In genomic region chr9:125747053-125747764, GRCh38 we compare ENCODE assay signal across 8 cellular contexts. TPM values are rescaled to one million over a fixed set of nuclear protein-coding genes. Genes with fewer than 3 reads are reported as not detected.
DNase-seq lines count a peak whose midpoint lies in the region; ATAC-seq, FAIRE-seq and TF ChIP-seq lines count a peak whose summit lies in the region.

Gene PBX3, plus strand, starts transcription at chr9:125747373.

- BruUV-seq in Panc1 (replicated peaks; lab: Mats Ljungman, UMichigan): no TSS peak

- H3K9ac ChIP-seq in neuronal stem cell (ENCODE audit: low read depth, low read length, poor library complexity): peak within 1 kb of the TSS; percentile 100

- H2BK5ac ChIP-seq in neuronal stem cell (ENCODE audit: low read length): peak within 1 kb of the TSS; percentile 88

- in situ Hi-C loops in Panc1 (cut with HindIII; ENCODE audit: low pct_unique_long_range_greater_than_20kb, low sequenced_read_pairs): no loop called here

- H2BK15ac ChIP-seq in neuronal stem cell (ENCODE audit: low read length): peak within 1 kb of the TSS; percentile 88

- WGBS in neuronal stem cell (ENCODE audit: extremely low coverage in 2 of 2, insufficient read length in 2 of 2, insufficient replicate concordance in 1 of 2), 2 donors: no CpG with 5 or more reads among the region's 107 CpGs
- WGBS in upper lobe of left lung, 2 donors: 0% methylated on average over 9 to 24 of the region's 107 CpGs

- H3K4me3 ChIP-seq in Panc1 (ENCODE audit: low read depth in 2 of 2, low read length in 2 of 2) (peak within 1 kb of the TSS; percentile 64 to 74), neuronal stem cell (ENCODE audit: low read length in 2 of 2) (peak within 1 kb of the TSS; percentile 93 to 99), upper lobe of left lung (peak within 1 kb of the TSS; percentile 79 to 89 (median 87))

- TF ChIP-seq EP300 in upper lobe of left lung (IDR thresholded peaks at IDR 0.05): no peak

- peak within 1 kb of the TSS; percentile 90 for H3K23ac ChIP-seq in neuronal stem cell (ENCODE audit: low read depth, low read length, poor library complexity)

- H3K4ac ChIP-seq in neuronal stem cell (ENCODE audit: low read length): no peak within 1 kb of the TSS

- H3K9me3 ChIP-seq in Panc1 (ENCODE audit: control insufficient read depth, insufficient read depth, low read depth, low read length) (no peaks in the 10 kb centered on the region), neuronal stem cell (replicated peaks in 1 of 2; ENCODE audit: control insufficient read depth in 2 of 2, insufficient read depth in 1 of 2, low read depth in 1 of 2, low read length in 2 of 2) (no peaks in the 10 kb centered on the region), upper lobe of left lung (no peaks in the 10 kb centered on the region)

- H3K4me1 ChIP-seq in Panc1 (ENCODE audit: control insufficient read depth, insufficient read depth, low read length): peaks cover 23% of the 10 kb centered on the region
- peaks cover 8 to 16% of the 10 kb centered on the region in 2 donors for H3K4me1 ChIP-seq in neuronal stem cell (ENCODE audit: control insufficient read depth in 2 of 2, insufficient read depth in 1 of 2, low read depth in 1 of 2, low read length in 2 of 2)
- H3K4me1 ChIP-seq in upper lobe of left lung: peaks cover 17 to 31% (median 21%) of the 10 kb centered on the region in 4 donors

- H2AK5ac ChIP-seq in neuronal stem cell (ENCODE audit: low read depth, low read length): peak within 1 kb of the TSS; percentile 99

- peak within 1 kb of the TSS; percentile 100 for H3K18ac ChIP-seq in neuronal stem cell (ENCODE audit: low read length)

- intact Hi-C loops in Panc1 (cut with micrococcal nuclease; ENCODE audit: unreplicated experiment): loop anchor here (5.0 kb wide), 1 partner anchor 190 kb away; no protein-coding TSS in a partner anchor

- peak within 1 kb of the TSS; percentile 77 for H3K27ac ChIP-seq in Panc1 (ENCODE audit: low read length)
- H3K27ac ChIP-seq in neuronal stem cell (replicated peaks; ENCODE audit: low read length): peak within 1 kb of the TSS; percentile 93
- peak within 1 kb of the TSS; percentile 78 to 95 (median 86) for H3K27ac ChIP-seq in upper lobe of left lung

- peak within 1 kb of the TSS; percentile 97 for H3K14ac ChIP-seq in neuronal stem cell (ENCODE audit: low read length)

- peak within 1 kb of the TSS; percentile 89 for H3K4me2 ChIP-seq in neuronal stem cell (ENCODE audit: insufficient read depth, low read length, poor library complexity, severe bottlenecking)

- H4K8ac ChIP-seq in neuronal stem cell (ENCODE audit: low read depth, low read length): no peak within 1 kb of the TSS

- FAIRE-seq in frontal cortex (lab: Jason Lieb, UNC): no peak

- peak within 1 kb of the TSS; percentile 83 for H2BK120ac ChIP-seq in neuronal stem cell (ENCODE audit: low read depth, low read length)

- peak within 1 kb of the TSS; percentile 82 for H2BK12ac ChIP-seq in neuronal stem cell (ENCODE audit: low read length)

- peak in 1 of 4 donors; percentile 9 for TF ChIP-seq POLR2A in upper lobe of left lung (IDR thresholded peaks at IDR 0.05)

- peak within 1 kb of the TSS; percentile 62 for H4K91ac ChIP-seq in neuronal stem cell (ENCODE audit: low read depth, low read length, poor library complexity)

- H3K27me3 ChIP-seq in Panc1 (ENCODE audit: control insufficient read depth, insufficient read depth, low read length): no peaks in the 10 kb centered on the region
- H3K27me3 ChIP-seq in neuronal stem cell (ENCODE audit: control insufficient read depth in 3 of 3, insufficient read depth in 3 of 3, low read depth in 1 of 3, low read length in 3 of 3): no peaks in the 10 kb centered on the region
- H3K27me3 ChIP-seq in upper lobe of left lung: no peaks in the 10 kb centered on the region

- peak; percentile 29 to 44 for DNase-seq in NOMO-1 (lab: John Stamatoyannopoulos, UW; ENCODE audit: unreplicated experiment in 2 of 2)
- DNase-seq in NOMO-1 treated with dmso at 0.1 percent for 144 hours (lab: John Stamatoyannopoulos, UW; ENCODE audit: unreplicated experiment): no peak
- no peak for DNase-seq in Panc1 (ENCODE audit: low read depth, low spot score)
- DNase-seq in activated effector memory CD4-positive, alpha-beta T cell treated with Interleukin-2 at 50 U/mL for 16 hours: peak; percentile 36
- peak; percentile 64 to 80 for DNase-seq in frontal cortex (ENCODE audit: low spot score in 2 of 2)
- DNase-seq in neuronal stem cell (ENCODE audit: low spot score): peak; percentile 70
- peak; percentile 57 to 94 for DNase-seq in upper lobe of left lung

- CTCF ChIA-PET in Panc1 (lab: Charles Lee): no interaction called here

- ATAC-seq in HG02973 (IDR thresholded peaks at IDR 0.05; ENCODE audit: unreplicated experiment) (peak; percentile 16), Panc1 (peak; percentile 6), upper lobe of left lung (ENCODE audit: low FRiP score in 2 of 2) (peak in 1 of 2 donors; percentile 16)

- H3K79me1 ChIP-seq in neuronal stem cell (ENCODE audit: low read depth, low read length): peaks cover 6% of the 10 kb centered on the region

- H3K36me3 ChIP-seq in Panc1 (ENCODE audit: control insufficient read depth, insufficient read depth, low read length) (peaks cover 5% of the 10 kb centered on the region; the same call in 1 of the 2 replicates), neuronal stem cell (replicated peaks in 1 of 2; ENCODE audit: control insufficient read depth in 2 of 2, insufficient read depth in 2 of 2, low read length in 2 of 2) (peaks cover 0 to 21% of the 10 kb centered on the region in 2 donors), upper lobe of left lung (no peaks in the 10 kb centered on the region)

- TF ChIP-seq CTCF in Panc1 (IDR thresholded peaks at IDR 0.05) (no peak), upper lobe of left lung (IDR thresholded peaks at IDR 0.05) (no peak)

- POLR2A ChIA-PET in Panc1 (lab: Charles Lee): no interaction called here

- H2AFZ ChIP-seq in neuronal stem cell (ENCODE audit: low read length): peak within 1 kb of the TSS; percentile 97

RNA-seq across cellular contexts. Expression of gene PBX3, which starts in this region (rescaled TPM):
- total RNA-seq in Panc1 (2021; ENCODE audit: unreplicated experiment) (39.0 TPM), frontal cortex (37.5 TPM), upper lobe of left lung (10 to 100 TPM; 25.7 to 57.6 (median 41.9) TPM)
- polyA plus RNA-seq in Panc1 (2012; ENCODE audit: insufficient read length): 33.2 TPM
- polyA plus RNA-seq in neuronal stem cell (2013, experiment 1 of 2): 48.8 TPM
- polyA plus RNA-seq in neuronal stem cell (2013, experiment 2 of 2): 53.4 TPM

Comparison
In these comparisons a context has a peak if more than half of its experiments do, and no peak if none do; other contexts are left out.
1. DNase-seq: peak in NOMO-1 (2 of 2), activated effector memory CD4-positive, alpha-beta T cell treated with Interleukin-2 at 50 U/mL for 16 hours (single experiment), frontal cortex (2 of 2), neuronal stem cell (single experiment) and upper lobe of left lung (2 of 2); none in NOMO-1 treated with dmso at 0.1 percent for 144 hours (single experiment) and Panc1 (single experiment).
2. Peak in every context shown above with its lines, with median percentiles within 50 percentile points of each other: H3K27ac ChIP-seq and H3K4me3 ChIP-seq.